Comparison of ENCODE assay signal across 20 cellular contexts in genomic region chr13:109803822-109804221, GRCh38.
"Had no signal": no experiment of that assay in that cellular context is flagged by ENCODE, and none has a peak within 500 bp of the region (broad histone marks: within the 10 kb centered on the region; RNA-seq: fewer than 3 reads in every experiment).

No MANE protein-coding gene starts in this region.

- H3K4me1 ChIP-seq: esophagus squamous epithelium, left ventricle myocardium inferior, right atrium auricular region, suprapubic skin had no signal

- H3K9me3 ChIP-seq: esophagus squamous epithelium, left ventricle myocardium inferior, right atrium auricular region, suprapubic skin had no signal

- H3K27ac ChIP-seq: esophagus squamous epithelium, left ventricle myocardium inferior, right atrium auricular region, suprapubic skin had no signal

- H3K27me3 Mint-ChIP-seq: progenitor cell of endocrine pancreas had no signal

- H3K27me3 ChIP-seq: right atrium auricular region, suprapubic skin had no signal

- H3K4me3 ChIP-seq: esophagus squamous epithelium, left ventricle myocardium inferior, right atrium auricular region, suprapubic skin had no signal

- H3K36me3 ChIP-seq: esophagus squamous epithelium, left ventricle myocardium inferior, right atrium auricular region, suprapubic skin had no signal

- ATAC-seq: activated CD4-positive, alpha-beta T cell treated with anti-CD3 and anti-CD28 coated beads for 36 hours; activated CD8-positive, alpha-beta T cell treated with anti-CD3 and anti-CD28 coated beads for 36 hours; activated T-helper 17 cell treated with anti-CD3 and anti-CD28 coated beads, Interleukin-2, amount 50 U/mL, for 72 hours; effector memory CD8-positive, alpha-beta T cell had no signal

- H3K36me3 Mint-ChIP-seq: activated naive CD8-positive, alpha-beta T cell treated with anti-CD3 and anti-CD28 coated beads for 36 hours; memory B cell; naive B cell; WTC11 had no signal

- H3K9me3 Mint-ChIP-seq: activated CD8-positive, alpha-beta T cell treated with anti-CD3 and anti-CD28 coated beads for 36 hours; activated naive CD8-positive, alpha-beta T cell treated with anti-CD3 and anti-CD28 coated beads for 36 hours; activated T-helper 17 cell treated with anti-CD3 and anti-CD28 coated beads, Interleukin-2, amount 50 U/mL, for 72 hours; effector memory CD8-positive, alpha-beta T cell; memory B cell; naive B cell; neural crest cell; stimulated activated naive CD8-positive, alpha-beta T cell treated with anti-CD3 and anti-CD28 coated beads, Interleukin-15, Interleukin-2, amounts not matched to agents 100 ng/mL and 50 ng/mL, for 24 hours; T-helper 2 cell treated with Interferon-gamma antibody and Interleukin-4, amounts not matched to agents 5 μg/mL and 100 μg/mL, for 36 hours had no signal

- H3K4me3 Mint-ChIP-seq: activated CD4-positive, alpha-beta T cell treated with anti-CD3 and anti-CD28 coated beads for 36 hours; activated CD8-positive, alpha-beta T cell treated with anti-CD3 and anti-CD28 coated beads for 36 hours; activated naive CD8-positive, alpha-beta T cell treated with anti-CD3 and anti-CD28 coated beads for 36 hours; activated T-helper 17 cell treated with anti-CD3 and anti-CD28 coated beads, Interleukin-2, amount 50 U/mL, for 72 hours; effector memory CD8-positive, alpha-beta T cell; memory B cell; naive B cell; neural crest cell; stimulated activated naive CD8-positive, alpha-beta T cell treated with anti-CD3 and anti-CD28 coated beads, Interleukin-15, Interleukin-2, amounts not matched to agents 100 ng/mL and 50 ng/mL, for 24 hours; T-helper 2 cell treated with Interferon-gamma antibody and Interleukin-4, amounts not matched to agents 5 μg/mL and 100 μg/mL, for 36 hours; WTC11 had no signal

- DNase-seq: activated CD4-positive, alpha-beta T cell treated with anti-CD3 and anti-CD28 coated beads for 36 hours; activated CD8-positive, alpha-beta T cell treated with anti-CD3 and anti-CD28 coated beads for 36 hours; activated naive CD4-positive, alpha-beta T cell; activated naive CD8-positive, alpha-beta T cell treated with anti-CD3 and anti-CD28 coated beads for 36 hours; activated T-cell treated with anti-CD3 and anti-CD28 coated beads, Interleukin-2, amount 50 U/mL, for 1 hour; amygdala; effector memory CD8-positive, alpha-beta T cell; esophagus squamous epithelium; hippocampal formation; left ventricle myocardium inferior; naive B cell had no signal

- H3K4me1 Mint-ChIP-seq: activated CD4-positive, alpha-beta T cell treated with anti-CD3 and anti-CD28 coated beads for 36 hours; activated naive CD8-positive, alpha-beta T cell treated with anti-CD3 and anti-CD28 coated beads for 36 hours; activated T-helper 17 cell treated with anti-CD3 and anti-CD28 coated beads, Interleukin-2, amount 50 U/mL, for 72 hours; memory B cell; naive B cell; neural crest cell had no signal

- H3K27ac Mint-ChIP-seq: activated CD4-positive, alpha-beta T cell treated with anti-CD3 and anti-CD28 coated beads for 36 hours; activated CD8-positive, alpha-beta T cell treated with anti-CD3 and anti-CD28 coated beads for 36 hours; activated naive CD8-positive, alpha-beta T cell treated with anti-CD3 and anti-CD28 coated beads for 36 hours; activated T-helper 17 cell treated with anti-CD3 and anti-CD28 coated beads, Interleukin-2, amount 50 U/mL, for 72 hours; effector memory CD8-positive, alpha-beta T cell; memory B cell; T-helper 2 cell treated with Interferon-gamma antibody and Interleukin-4, amounts not matched to agents 5 μg/mL and 100 μg/mL, for 36 hours; WTC11 had no signal
